In genomic region chr11:43810929-43811596, GRCh38 we compare ENCODE assay signal across 2 cellular contexts.
TF ChIP-seq lines count a peak whose summit lies in the region.

No MANE protein-coding gene starts in this region.

TF ChIP-seq in H1, 55 proteins besides CTCF, POLR2A, EP300 and RAD21:
- no peak for TF ChIP-seq KDM5A (IDR thresholded peaks at IDR 0.05; ENCODE audit: low read length)
- TF ChIP-seq SIN3A (conservative IDR thresholded peaks at IDR 0.05 in 1 of 2, IDR thresholded peaks at IDR 0.05 in 1 of 2; ENCODE audit: low read depth in 1 of 2, low read length in 2 of 2) = no peak
- no peak for TF ChIP-seq BRCA1 (IDR thresholded peaks at IDR 0.05; ENCODE audit: low read depth, low read length)
- no peak for TF ChIP-seq JUND (IDR thresholded peaks at IDR 0.05; ENCODE audit: low read length)
- no peak for TF ChIP-seq PHF8 (conservative IDR thresholded peaks at IDR 0.05; ENCODE audit: low read depth, low read length)
- no peak for TF ChIP-seq SIX5 (IDR thresholded peaks at IDR 0.05; ENCODE audit: low read depth, low read length)
- no peak for TF ChIP-seq SUZ12 (IDR thresholded peaks at IDR 0.05; ENCODE audit: low read length)
- TF ChIP-seq MAX (IDR thresholded peaks at IDR 0.05) = no peak
- no peak for TF ChIP-seq CEBPB (IDR thresholded peaks at IDR 0.05; ENCODE audit: low read depth, low read length)
- no peak for TF ChIP-seq POU5F1 (IDR thresholded peaks at IDR 0.05; ENCODE audit: low read depth, low read length)
- TF ChIP-seq TEAD4 (IDR thresholded peaks at IDR 0.05; ENCODE audit: low read depth, low read length) = no peak
- TF ChIP-seq RXRA (IDR thresholded peaks at IDR 0.05; ENCODE audit: insufficient read depth, low read depth, low read length) = no peak
- TF ChIP-seq TAF7 (optimal IDR thresholded peaks at IDR 0.05; ENCODE audit: borderline replicate concordance, low read depth, low read length) = no peak
- no peak for TF ChIP-seq NRF1 (IDR thresholded peaks at IDR 0.05; ENCODE audit: low read depth, low read length)
- TF ChIP-seq SP1 (IDR thresholded peaks at IDR 0.05; ENCODE audit: low read depth, low read length) = no peak
- TF ChIP-seq EGR1 (IDR thresholded peaks at IDR 0.05; ENCODE audit: borderline replicate concordance, low read depth, low read length) = no peak
- TF ChIP-seq GTF2F1 (IDR thresholded peaks at IDR 0.05; ENCODE audit: borderline replicate concordance, low read depth, low read length) = no peak
- no peak for TF ChIP-seq FOSL1 (IDR thresholded peaks at IDR 0.05; ENCODE audit: insufficient read depth, low read depth, low read length)

TF ChIP-seq in neural cell, 6 proteins besides CTCF, POLR2A, EP300 and RAD21:
- TF ChIP-seq EZH2 (IDR thresholded peaks at IDR 0.05; ENCODE audit: borderline replicate concordance, insufficient read depth, low read length, poor library complexity, severe bottlenecking) = no peak
- TF ChIP-seq REST (IDR thresholded peaks at IDR 0.05; ENCODE audit: borderline replicate concordance) = no peak
- TF ChIP-seq SMC3 (conservative IDR thresholded peaks at IDR 0.05; ENCODE audit: poor library complexity) = peak; percentile 77
TF ChIP-seq in neural cell: peak in this region for 1.
